ENCODE assay signal across 8 cellular contexts in genomic region chr1:100265562-100265930, GRCh38. TPM values are rescaled to one million over a fixed set of nuclear protein-coding genes. Genes with fewer than 3 reads are reported as not detected.
DNase-seq lines count a peak whose midpoint lies in the region; ATAC-seq and TF ChIP-seq lines count a peak whose summit lies in the region.

No MANE protein-coding gene starts in this region.

- H3K4me1 Mint-ChIP-seq in activated T-cell treated with anti-CD3 and anti-CD28 coated beads, Interleukin-2, amount 50 U/mL, for 72 hours (ENCODE audit: low read depth), result peaks cover 45% of the 10 kb centered on the region

- peak in 1 of 2 donors; percentile 15 for DNase-seq in activated T-cell treated with anti-CD3 and anti-CD28 coated beads, Interleukin-2, amount 50 U/mL, for 72 hours
- no peak for DNase-seq in activated T-cell treated with anti-CD3 and anti-CD28 coated beads, Interleukin-2, amount 50 U/mL, for 1 hour
- DNase-seq in NCI-H226, result peak; percentile 23
- DNase-seq in cardiac fibroblast (ENCODE audit: low read depth in 2 of 2), result peak; percentile 60 to 61
- peak; percentile 67 for DNase-seq in left kidney (ENCODE audit: low read depth, low spot score)
- DNase-seq in NCI-H2196 (lab: John Stamatoyannopoulos, UW; ENCODE audit: unreplicated experiment), result no peak

- peaks cover 10 to 27% of the 10 kb centered on the region in 2 donors for H3K36me3 Mint-ChIP-seq in activated T-cell treated with anti-CD3 and anti-CD28 coated beads, Interleukin-2, amount 50 U/mL, for 72 hours (ENCODE audit: insufficient read depth in 2 of 2)

- H3K27ac ChIP-seq in temporal lobe (ENCODE audit: low read depth, low read length), result peak overlapping the region; percentile 64

- peaks cover 1 to 2% of the 10 kb centered on the region in 2 donors for H3K9me3 Mint-ChIP-seq in activated T-cell treated with anti-CD3 and anti-CD28 coated beads, Interleukin-2, amount 50 U/mL, for 72 hours

- TF ChIP-seq CTCF in cardiac fibroblast (IDR thresholded peaks at IDR 0.05; ENCODE audit: low read depth, low read length), result no peak

- H3K4me3 ChIP-seq in cardiac fibroblast (replicated peaks in 1 of 2; ENCODE audit: low read depth in 2 of 2, low read length in 2 of 2), result peak overlapping the region; percentile 95 to 98

- peak overlapping the region; percentile 99 to 100 for H3K4me3 Mint-ChIP-seq in activated T-cell treated with anti-CD3 and anti-CD28 coated beads, Interleukin-2, amount 50 U/mL, for 72 hours

- peak overlapping the region; percentile 99 for H3K27ac Mint-ChIP-seq in activated T-cell treated with anti-CD3 and anti-CD28 coated beads, Interleukin-2, amount 50 U/mL, for 72 hours

- ATAC-seq in activated T-cell treated with anti-CD3 and anti-CD28 coated beads, Interleukin-2, amount 50 U/mL, for 72 hours (replicated peaks in 1 of 2), result peak; percentile 16 to 30
- peak; percentile 16 for ATAC-seq in HG02610 (IDR thresholded peaks at IDR 0.05; ENCODE audit: unreplicated experiment)

- no peaks in the 10 kb centered on the region for H3K27me3 Mint-ChIP-seq in activated T-cell treated with anti-CD3 and anti-CD28 coated beads, Interleukin-2, amount 50 U/mL, for 72 hours (ENCODE audit: low read depth)

RNA-seq across cellular contexts. Expression of gene RTCA, which starts 0.5 kb away (rescaled TPM):
- 10 to 100 TPM; 81.6 to 81.9 TPM for total RNA-seq in activated T-cell treated with anti-CD3 and anti-CD28 coated beads, Interleukin-2, amount 50 U/mL, for 72 hours
- 42.5 TPM for total RNA-seq in temporal lobe

RNA-seq across cellular contexts. Expression of gene DBT, which starts 15.9 kb away (rescaled TPM):
- total RNA-seq in activated T-cell treated with anti-CD3 and anti-CD28 coated beads, Interleukin-2, amount 50 U/mL, for 72 hours, result 10 to 100 TPM; 11.9 to 15.3 TPM
- total RNA-seq in temporal lobe, result 6.9 TPM

Comparison
In these comparisons a context has a peak if more than half of its experiments do, and no peak if none do; other contexts are left out.
1. DNase-seq: peak in NCI-H226 (single experiment), cardiac fibroblast (2 of 2) and left kidney (single experiment); none in activated T-cell treated with anti-CD3 and anti-CD28 coated beads, Interleukin-2, amount 50 U/mL, for 1 hour (single experiment) and NCI-H2196 (single experiment).